In the genomic region with DNA sequence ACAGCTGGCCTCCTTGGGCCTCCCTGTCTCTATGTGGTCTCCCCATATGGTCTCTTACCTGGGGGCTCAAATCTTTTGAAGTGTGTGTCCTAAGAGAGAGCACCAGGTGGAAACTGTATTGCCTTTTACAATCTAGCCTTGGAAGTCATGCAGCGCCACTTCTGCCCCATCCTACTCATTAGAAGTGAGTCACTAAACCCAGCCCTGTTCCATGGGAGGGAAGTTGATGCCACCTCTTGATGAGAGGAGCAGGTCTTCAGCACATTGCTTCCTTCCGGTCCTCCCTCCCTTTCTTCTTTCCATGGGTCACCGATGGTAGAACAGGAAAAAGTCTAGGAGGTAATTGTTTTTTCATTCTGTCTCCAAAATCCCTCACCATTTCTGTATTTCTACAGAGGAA, we compare ENCODE assay signal across 28 cellular contexts.
"Had no signal": no experiment of that assay in that cellular context is flagged by ENCODE, and none has a peak within 500 bp of the region (broad histone marks: within the 10 kb centered on the region; RNA-seq: fewer than 3 reads in every experiment).

No MANE protein-coding gene starts in this region.

- H3K27me3 ChIP-seq: ascending aorta, body of pancreas had no signal

- FAIRE-seq: RCC 7860 had no signal

- H3K4me3 ChIP-seq: ascending aorta, body of pancreas had no signal

- H3K9me3 ChIP-seq: ascending aorta, body of pancreas had no signal

- H3K4me1 ChIP-seq: ascending aorta had no signal

- DNase-seq: activated CD4-positive, alpha-beta memory T cell treated with anti-CD3 and anti-CD28 coated beads for 36 hours; activated CD4-positive, alpha-beta T cell treated with anti-CD3 and anti-CD28 coated beads, Interleukin-2, amount 10 ng/mL, durations not matched to agents 7 days and 5 days; activated CD4-positive, CD25-positive, alpha-beta regulatory T cell; activated CD8-positive, alpha-beta memory T cell treated with anti-CD3 and anti-CD28 coated beads for 24 hours; activated effector memory CD4-positive, alpha-beta T cell treated with anti-CD3 and anti-CD28 coated beads, Interleukin-2, amount 50 U/mL, for 16 hours; activated naive CD4-positive, alpha-beta T cell treated with Interleukin-2 at 50 U/mL for 16 hours; activated naive CD8-positive, alpha-beta T cell treated with anti-CD3 and anti-CD28 coated beads, Interleukin-2, amount 50 U/mL, for 24 hours; activated T-cell treated with anti-CD3 and anti-CD28 coated beads, Interleukin-2, amount 50 U/mL, for 4 hours; amniotic stem cell; body of pancreas; KG1; NCI-H1105; NCI-H1436; NCI-H1694 treated with DMSO at 0.1 percent for 48 hours; NCI-H2029 treated with DMSO at 0.1 percent for 48 hours; NCI-H345; NCI-H510A; NCI-H526 treated with DMSO at 0.1 percent for 48 hours; NK-92 treated with Interleukin-12 subunit alpha and Interleukin-12 subunit beta, amount 100 ng/mL, for 24 hours; OCI-M1; SHP77 treated with DMSO at 0.1 percent for 48 hours; T-cell; T-helper 2 cell; T1000 had no signal

- ATAC-seq: activated naive CD4-positive, alpha-beta T cell treated with anti-CD3 and anti-CD28 coated beads, Interleukin-2, amount 50 U/mL, for 72 hours; activated naive CD8-positive, alpha-beta T cell treated with anti-CD3 and anti-CD28 coated beads, Interleukin-2, amount 50 U/mL, for 24 hours; activated T-cell treated with anti-CD3 and anti-CD28 coated beads, Interleukin-2, amount 50 U/mL, for 4 hours; body of pancreas; T-cell had no signal

- H3K36me3 ChIP-seq: ascending aorta had no signal

- H3K27ac ChIP-seq: ascending aorta, body of pancreas, VCaP had no signal
